ENCODE assay signal across 14 cellular contexts in the genomic region with DNA sequence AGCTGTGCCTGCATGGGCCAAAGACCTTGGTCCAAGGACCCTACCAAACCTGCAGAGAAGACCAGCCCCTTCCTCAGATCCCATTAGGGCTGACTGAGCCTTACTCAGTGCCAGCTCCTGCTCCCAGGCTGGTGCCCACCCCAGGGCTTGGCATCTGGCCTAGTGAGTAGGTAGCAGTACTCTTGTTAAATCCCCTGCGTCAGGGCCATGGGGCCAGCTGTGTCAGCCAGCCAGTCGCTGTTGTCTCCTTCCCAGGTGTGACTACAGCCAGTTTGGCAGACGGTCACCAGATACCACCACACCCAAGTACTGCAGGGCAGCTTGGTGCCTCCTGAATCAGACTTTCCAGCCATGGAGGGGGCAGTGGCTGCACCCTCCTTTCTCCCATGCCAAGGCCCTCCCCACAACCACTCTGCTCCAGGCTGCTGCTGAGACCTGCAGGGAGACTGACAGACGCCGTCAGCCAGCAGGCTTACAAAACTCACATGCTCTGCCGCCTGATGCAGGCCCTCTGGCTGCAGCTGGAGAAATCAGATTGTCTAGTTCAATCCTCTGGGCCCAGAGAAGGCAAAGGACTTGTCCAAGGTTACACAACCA. TPM values are rescaled to one million over a fixed set of nuclear protein-coding genes. Genes with fewer than 3 reads are reported as not detected.
DNase-seq lines count a peak whose midpoint lies in the region; ATAC-seq, FAIRE-seq and TF ChIP-seq lines count a peak whose summit lies in the region.
"Had no signal": no experiment of that assay in that cellular context is flagged by ENCODE, and none has a peak within 500 bp of the region (broad histone marks: within the 10 kb centered on the region; RNA-seq: fewer than 3 reads in every experiment).

No MANE protein-coding gene starts in this region.

- TF ChIP-seq POLR2A in body of pancreas (IDR thresholded peaks at IDR 0.05): peak in 1 of 3 donors; percentile 16
- peak in 1 of 2 donors; percentile 56 for TF ChIP-seq POLR2A in thyroid gland (IDR thresholded peaks at IDR 0.05)

- H3K4me1 ChIP-seq in HUES6 (ENCODE audit: control insufficient read depth, insufficient read depth, low read length): peaks cover 54% of the 10 kb centered on the region
- peaks cover 63% of the 10 kb centered on the region for H3K4me1 ChIP-seq in body of pancreas
- H3K4me1 ChIP-seq in kidney (ENCODE audit: control insufficient read depth in 1 of 2, insufficient read depth in 1 of 2, low read depth in 1 of 2, low read length in 2 of 2): peaks cover 6 to 38% of the 10 kb centered on the region in 2 donors
- peaks cover 64 to 72% of the 10 kb centered on the region in 2 donors for H3K4me1 ChIP-seq in thyroid gland

- 20 to 47% methylated on average over 1 to 6 of the region's 6 CpGs for WGBS in body of pancreas, 2 donors
- 9 to 39% methylated on average over 3 to 6 of the region's 6 CpGs for WGBS in thyroid gland, 2 donors

- FAIRE-seq in kidney (lab: Jason Lieb, UNC): no peak

- ATAC-seq in body of pancreas (no peak), HG02642 (IDR thresholded peaks at IDR 0.05; ENCODE audit: poor library complexity, unreplicated experiment) (no peak)
- ATAC-seq: activated T-helper 17 cell treated with anti-CD3 and anti-CD28 coated beads, Interleukin-2, amount 50 U/mL, for 72 hours had no signal

- H3K27ac ChIP-seq in HUES6 (ENCODE audit: low read depth, low read length) (peak overlapping the region; percentile 14; the same call in 1 of the 2 replicates), body of pancreas (peak overlapping the region; percentile 58 to 91 (median 68)), kidney (ENCODE audit: low read depth in 2 of 2, low read length in 2 of 2) (peak overlapping the region; percentile 79 to 82), thyroid gland (peak overlapping the region; percentile 86 to 98 (median 94))

- peak in 4 of 7 experiments; percentile 7 to 32 (median 10) for TF ChIP-seq CTCF in body of pancreas (IDR thresholded peaks at IDR 0.05)
- TF ChIP-seq CTCF in kidney (IDR thresholded peaks at IDR 0.05; ENCODE audit: borderline replicate concordance, extremely low read depth, insufficient read depth): no peak
- TF ChIP-seq CTCF in thyroid gland (IDR thresholded peaks at IDR 0.05): peak in 2 of 6 experiments; percentile 11 to 43

- H3K36me3 ChIP-seq in HUES6 (ENCODE audit: control insufficient read depth, insufficient read depth, low read length) (peaks cover 35% of the 10 kb centered on the region), body of pancreas (replicated peaks in 1 of 2; ENCODE audit: insufficient read depth in 1 of 2, low read depth in 2 of 2) (no peaks in the 10 kb centered on the region), kidney (ENCODE audit: control insufficient read depth in 1 of 2, insufficient read depth in 2 of 2, low read length in 2 of 2) (no peaks in the 10 kb centered on the region), thyroid gland (no peaks in the 10 kb centered on the region)

- peak overlapping the region; percentile 48 for H3K9ac ChIP-seq in HUES6 (ENCODE audit: low read length)
- peak overlapping the region in 1 of 2 donors; percentile 8 for H3K9ac ChIP-seq in kidney (ENCODE audit: low read length in 2 of 2)

- intact Hi-C loops in body of pancreas (cut with DNase I) (no loop called here), kidney (cut with DNase I) (no loop called here), thyroid gland (cut with DNase I) (no loop called here)

- DNase-seq in body of pancreas (peak in 3 of 4 donors; percentile 47 to 85 (median 65)), kidney (peak; percentile 91), thyroid gland (peak; percentile 91 to 93), Ammon's horn (ENCODE audit: low spot score) (no peak), NCI-H1417 treated with DMSO at 0.1 percent for 48 hours (lab: John Stamatoyannopoulos, UW) (no peak)
- no peak for DNase-seq in central memory CD4-positive, alpha-beta T cell
- DNase-seq: DMS153; effector memory CD4-positive, alpha-beta T cell; NCI-H510A; T-helper 9 cell had no signal

- H3K9me3 ChIP-seq in HUES6 (ENCODE audit: control insufficient read depth, insufficient read depth, low read depth, low read length) (no peaks in the 10 kb centered on the region), body of pancreas (no peaks in the 10 kb centered on the region), kidney (ENCODE audit: control insufficient read depth in 1 of 2, low read length in 2 of 2) (no peaks in the 10 kb centered on the region), thyroid gland (no peaks in the 10 kb centered on the region)

- H3K27me3 ChIP-seq in HUES6 (ENCODE audit: control insufficient read depth, insufficient read depth, low read length): no peaks in the 10 kb centered on the region
- no peaks in the 10 kb centered on the region for H3K27me3 ChIP-seq in body of pancreas
- H3K27me3 ChIP-seq in thyroid gland: no peaks in the 10 kb centered on the region

- H3K4me3 ChIP-seq in HUES6 (ENCODE audit: low read depth, low read length) (peak overlapping the region; percentile 96), body of pancreas (no peak overlapping the region), kidney (ENCODE audit: low read length in 2 of 2) (no peak overlapping the region), thyroid gland (replicated peaks in 1 of 3) (no peak overlapping the region)

RNA-seq across cellular contexts. Expression of a gene that starts 3.0 kb away (rescaled TPM):
- 1 to 10 TPM; 2.6 to 3.9 TPM for total RNA-seq in body of pancreas
- 10.2 TPM for total RNA-seq in kidney
- 12.6 TPM for polyA plus RNA-seq in kidney (ENCODE audit: insufficient read depth, low read depth, low replicate concordance)
- total RNA-seq in thyroid gland: 10 to 100 TPM in 3 of 4 donors, 1 to 10 TPM in 1; 4.7 to 21.0 (median 11.8) TPM
- total RNA-seq: activated T-helper 17 cell treated with anti-CD3 and anti-CD28 coated beads, Interleukin-2, amount 50 U/mL, for 72 hours had no signal

RNA-seq across cellular contexts. Expression of a gene that starts 16.2 kb away (rescaled TPM):
- total RNA-seq in body of pancreas (10 to 100 TPM; 17.1 to 32.6 TPM), kidney (38.3 TPM), thyroid gland (1 to 10 TPM; 2.9 to 8.5 (median 6.5) TPM)
- polyA plus RNA-seq in kidney (ENCODE audit: insufficient read depth, low read depth, low replicate concordance): 33.0 TPM
- total RNA-seq: activated T-helper 17 cell treated with anti-CD3 and anti-CD28 coated beads, Interleukin-2, amount 50 U/mL, for 72 hours had no signal

RNA-seq across cellular contexts. Expression of a gene that starts 49.4 kb away (rescaled TPM):
- 10 to 100 TPM; 13.8 to 18.7 TPM for total RNA-seq in body of pancreas
- 14.1 TPM for total RNA-seq in kidney
- 19.3 TPM for polyA plus RNA-seq in kidney (ENCODE audit: insufficient read depth, low read depth, low replicate concordance)
- 10 to 100 TPM; 13.2 to 30.3 (median 22.6) TPM for total RNA-seq in thyroid gland
- total RNA-seq: activated T-helper 17 cell treated with anti-CD3 and anti-CD28 coated beads, Interleukin-2, amount 50 U/mL, for 72 hours; HT1080 had no signal

Comparison
In these comparisons a context has a peak if more than half of its experiments do, and no peak if none do; other contexts are left out.
1. H3K27ac ChIP-seq: peak in every context shown above with its lines; median percentile 94 in thyroid gland; 80 in kidney; 68 in body of pancreas; 14 in HUES6.
2. DNase-seq: peak in body of pancreas (3 of 4), kidney (single experiment) and thyroid gland (2 of 2); none in Ammon's horn (single experiment), central memory CD4-positive, alpha-beta T cell (single experiment) and NCI-H1417 treated with DMSO at 0.1 percent for 48 hours (single experiment).